ENCODE assay signal across 18 cellular contexts in genomic region chr5:124317471-124317870, GRCh38.
DNase-seq lines count a peak whose midpoint lies in the region; ATAC-seq and TF ChIP-seq lines count a peak whose summit lies in the region.
"Had no signal": no experiment of that assay in that cellular context is flagged by ENCODE, and none has a peak within 500 bp of the region (broad histone marks: within the 10 kb centered on the region; RNA-seq: fewer than 3 reads in every experiment).

No MANE protein-coding gene starts in this region.

- H3K27me3 Mint-ChIP-seq in neural crest cell (ENCODE audit: low read depth) = no peaks in the 10 kb centered on the region
- H3K27me3 Mint-ChIP-seq: B cell; CD8-positive, alpha-beta memory T cell had no signal

- H3K36me3 Mint-ChIP-seq in neural crest cell (ENCODE audit: low read depth) = no peaks in the 10 kb centered on the region
- H3K36me3 Mint-ChIP-seq: CD8-positive, alpha-beta memory T cell had no signal

- whole genome bisulfite sequencing in heart left ventricle, 4 donors = 81 to 92% (median 87%) methylated on average over 2 of the region's 2 CpGs

- H3K9me3 Mint-ChIP-seq in neural crest cell = peaks cover 7% of the 10 kb centered on the region

- H3K36me3 ChIP-seq in heart left ventricle = no peaks in the 10 kb centered on the region
- H3K36me3 ChIP-seq: BLaER1 treated with 17β-estradiol and CSF1 and Interleukin-3, amounts not matched to agents 10 nM and 100 nM had no signal

- DNase-seq in NCI-H82 (lab: John Stamatoyannopoulos, UW) = peak; percentile 48
- DNase-seq in NCI-H82 treated with DMSO at 0.1 percent for 48 hours (lab: John Stamatoyannopoulos, UW; ENCODE audit: unreplicated experiment) = no peak
- DNase-seq in SK-N-DZ (ENCODE audit: low spot score) = peak; percentile 5
- DNase-seq in neural crest cell (ENCODE audit: low read depth, low spot score) = no peak
- no peak for DNase-seq in heart left ventricle
- DNase-seq: CD8-positive, alpha-beta memory T cell; COR-L47; DMS 273 treated with DMSO at 0.1 percent for 48 hours; DMS53; GDM1; HFFc6 had no signal

- H3K4me1 ChIP-seq in heart left ventricle = no peaks in the 10 kb centered on the region
- H3K4me1 ChIP-seq: BLaER1 treated with 17β-estradiol and CSF1 and Interleukin-3, amounts not matched to agents 10 nM and 100 nM had no signal

- peaks cover 0 to 3% (median 0%) of the 10 kb centered on the region in 12 donors for H3K9me3 ChIP-seq in heart left ventricle

- no peak for TF ChIP-seq POLR2A in heart left ventricle (IDR thresholded peaks at IDR 0.05)

- H3K4me3 Mint-ChIP-seq in neural crest cell = no peak overlapping the region
- H3K4me3 Mint-ChIP-seq: B cell; CD8-positive, alpha-beta memory T cell; GM23338; HFFc6 had no signal

- TF ChIP-seq CTCF in neural crest cell (conservative IDR thresholded peaks at IDR 0.05) = no peak
- no peak for TF ChIP-seq CTCF in heart left ventricle (IDR thresholded peaks at IDR 0.05)

- no peak overlapping the region for H3K27ac ChIP-seq in heart left ventricle
- H3K27ac ChIP-seq: BLaER1 treated with 17β-estradiol and CSF1 and Interleukin-3, amounts not matched to agents 10 nM and 100 nM; HL-60 had no signal

- no peaks in the 10 kb centered on the region for H3K27me3 ChIP-seq in heart left ventricle
- H3K27me3 ChIP-seq: BLaER1 treated with 17β-estradiol and CSF1 and Interleukin-3, amounts not matched to agents 10 nM and 100 nM had no signal

- intact Hi-C loops in heart left ventricle (cut with DNase I) = no loop called here

- peak overlapping the region; percentile 69 for H3K27ac Mint-ChIP-seq in neural crest cell (ENCODE audit: unreplicated experiment)
- H3K27ac Mint-ChIP-seq: B cell; CD8-positive, alpha-beta memory T cell; GM23338; HFFc6 had no signal

- H3K4me3 ChIP-seq in heart left ventricle = no peak overlapping the region
- H3K4me3 ChIP-seq: BLaER1 treated with 17β-estradiol and CSF1 and Interleukin-3, amounts not matched to agents 10 nM and 100 nM; GM23338 had no signal

- ATAC-seq in heart left ventricle (no peak), HG03135 (IDR thresholded peaks at IDR 0.05; ENCODE audit: unreplicated experiment) (no peak), HG03045 (IDR thresholded peaks at IDR 0.05; ENCODE audit: unreplicated experiment) (no peak)
- ATAC-seq: GM23338, HCT116 had no signal

- H3K4me1 Mint-ChIP-seq in neural crest cell = peaks cover 22% of the 10 kb centered on the region
- H3K4me1 Mint-ChIP-seq: B cell; CD8-positive, alpha-beta memory T cell had no signal

Comparison
In these comparisons a context has a peak if more than half of its experiments do, and no peak if none do; other contexts are left out.
1. DNase-seq: peak in NCI-H82 (single experiment) and SK-N-DZ (single experiment); none in NCI-H82 treated with DMSO at 0.1 percent for 48 hours (single experiment), neural crest cell (single experiment) and heart left ventricle (0 of 5).